In the genomic region with DNA sequence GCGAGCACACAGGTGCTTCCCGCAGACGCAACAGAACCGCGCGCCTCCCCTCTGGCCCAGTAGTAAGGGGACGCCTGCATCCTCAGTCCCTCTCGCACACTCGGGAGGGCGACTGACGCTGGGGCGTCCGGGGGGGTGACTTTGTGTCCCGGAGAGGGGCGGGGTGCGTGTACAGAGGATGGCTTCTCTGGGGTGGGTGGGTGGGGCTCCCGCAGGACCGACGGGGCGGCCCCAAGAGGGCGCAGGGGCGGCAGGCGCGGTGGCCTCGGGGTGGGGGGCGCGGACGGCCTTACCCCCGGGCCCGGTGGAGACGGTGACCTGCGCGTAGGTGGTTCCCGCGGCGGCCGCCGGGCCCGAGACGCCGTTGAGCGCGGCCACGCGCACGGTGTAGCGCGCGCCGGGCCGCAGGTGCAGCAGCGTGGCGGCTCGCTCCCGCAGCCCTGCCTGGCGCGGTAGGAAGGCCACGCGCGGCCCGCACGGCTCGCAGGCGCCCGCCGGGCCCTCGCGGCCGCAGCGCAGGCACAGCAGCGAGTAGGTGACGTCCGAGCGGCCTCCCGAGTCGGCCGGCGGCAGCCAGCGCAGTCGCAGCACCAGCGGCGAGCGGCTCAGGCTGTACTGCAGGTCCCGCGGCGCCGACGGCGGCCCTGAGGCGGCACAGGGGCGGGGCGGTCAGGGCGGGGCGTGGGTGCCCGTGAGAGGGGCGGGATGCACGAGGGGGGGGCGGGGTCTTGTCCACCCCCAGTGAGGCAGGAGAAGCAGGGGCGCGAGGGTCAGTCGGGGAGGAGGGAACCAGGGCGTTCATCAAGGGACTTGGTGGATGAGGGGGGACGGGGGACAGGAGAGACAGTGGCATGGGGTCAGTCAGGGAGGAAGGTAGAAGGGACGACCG, we compare ENCODE assay signal across 8 cellular contexts. TPM values are rescaled to one million over a fixed set of nuclear protein-coding genes. Genes with fewer than 3 reads are reported as not detected.
DNase-seq lines count a peak whose midpoint lies in the region; ATAC-seq and TF ChIP-seq lines count a peak whose summit lies in the region.

No MANE protein-coding gene starts in this region.

- intact Hi-C loops in activated CD8-positive, alpha-beta T cell treated with anti-CD3 and anti-CD28 coated beads for 36 hours (cut with micrococcal nuclease), result no loop called here

- H3K9me3 ChIP-seq in HUES6 (ENCODE audit: control insufficient read depth, insufficient read depth, low read depth, low read length), result no peaks in the 10 kb centered on the region

- peak overlapping the region; percentile 16 for H3K9ac ChIP-seq in HUES6 (ENCODE audit: low read length)
- H3K9ac ChIP-seq in rectal smooth muscle tissue (ENCODE audit: low read length), result no peak overlapping the region

- H3K4me1 ChIP-seq in HUES6 (ENCODE audit: control insufficient read depth, insufficient read depth, low read length) (no peaks in the 10 kb centered on the region), rectal smooth muscle tissue (ENCODE audit: control insufficient read depth, insufficient read depth, low read length) (no peaks in the 10 kb centered on the region)

- H3K27me3 ChIP-seq in HUES6 (ENCODE audit: control insufficient read depth, insufficient read depth, low read length), result peaks cover 94% of the 10 kb centered on the region
- peaks cover 11% of the 10 kb centered on the region for H3K27me3 ChIP-seq in rectal smooth muscle tissue (ENCODE audit: control insufficient read depth, insufficient read depth, low read length)

- H3K4me3 Mint-ChIP-seq in activated CD8-positive, alpha-beta T cell treated with anti-CD3 and anti-CD28 coated beads for 36 hours, result peak overlapping the region; percentile 54
- H3K4me3 Mint-ChIP-seq in glutamatergic neuron (ENCODE audit: unreplicated experiment), result peak overlapping the region; percentile 76

- peak overlapping the region; percentile 58 for H3K4me3 ChIP-seq in HUES6 (ENCODE audit: low read depth, low read length)
- H3K4me3 ChIP-seq in rectal smooth muscle tissue (ENCODE audit: low read length), result peak overlapping the region; percentile 48

- no peaks in the 10 kb centered on the region for H3K36me3 Mint-ChIP-seq in activated CD8-positive, alpha-beta T cell treated with anti-CD3 and anti-CD28 coated beads for 36 hours (ENCODE audit: low read depth)
- H3K36me3 Mint-ChIP-seq in glutamatergic neuron (ENCODE audit: unreplicated experiment), result no peaks in the 10 kb centered on the region

- POLR2A ChIA-PET in activated CD8-positive, alpha-beta T cell treated with anti-CD3 and anti-CD28 coated beads for 36 hours (lab: Charles Lee), result no interaction called here

- DNase-seq in DMS79 treated with DMSO at 0.1 percent for 48 hours (lab: John Stamatoyannopoulos, UW) (peak; percentile 26), glutamatergic neuron (peak; percentile 82), foreskin melanocyte (no peak)
- DNase-seq in activated CD8-positive, alpha-beta T cell treated with anti-CD3 and anti-CD28 coated beads for 36 hours, result peak; percentile 22

- CTCF ChIA-PET in activated CD8-positive, alpha-beta T cell treated with anti-CD3 and anti-CD28 coated beads for 36 hours (lab: Charles Lee), result no interaction called here

- H3K36me3 ChIP-seq in HUES6 (ENCODE audit: control insufficient read depth, insufficient read depth, low read length) (no peaks in the 10 kb centered on the region), rectal smooth muscle tissue (ENCODE audit: control insufficient read depth, insufficient read depth, low read length) (no peaks in the 10 kb centered on the region)

- H3K27ac ChIP-seq in HUES6 (ENCODE audit: low read depth, low read length), result no peak overlapping the region
- no peak overlapping the region for H3K27ac ChIP-seq in rectal smooth muscle tissue (ENCODE audit: low read depth, low read length)

- H3K27me3 Mint-ChIP-seq in activated CD8-positive, alpha-beta T cell treated with anti-CD3 and anti-CD28 coated beads for 36 hours, result peaks cover 33% of the 10 kb centered on the region
- peaks cover 15% of the 10 kb centered on the region for H3K27me3 Mint-ChIP-seq in glutamatergic neuron (ENCODE audit: unreplicated experiment)

- H3K4me1 Mint-ChIP-seq in activated CD8-positive, alpha-beta T cell treated with anti-CD3 and anti-CD28 coated beads for 36 hours (ENCODE audit: low read depth), result peaks cover 19% of the 10 kb centered on the region
- no peaks in the 10 kb centered on the region for H3K4me1 Mint-ChIP-seq in glutamatergic neuron (ENCODE audit: low read depth, unreplicated experiment)

- no peak overlapping the region for H3K27ac Mint-ChIP-seq in activated CD8-positive, alpha-beta T cell treated with anti-CD3 and anti-CD28 coated beads for 36 hours
- no peak overlapping the region for H3K27ac Mint-ChIP-seq in glutamatergic neuron (ENCODE audit: unreplicated experiment)

- ATAC-seq in activated CD8-positive, alpha-beta T cell treated with anti-CD3 and anti-CD28 coated beads for 36 hours, result peak; percentile 24
- ATAC-seq in GM21367 (IDR thresholded peaks at IDR 0.05; ENCODE audit: unreplicated experiment), result no peak
- no peak for ATAC-seq in GM18498 (IDR thresholded peaks at IDR 0.05; ENCODE audit: unreplicated experiment)

- TF ChIP-seq CTCF in activated CD8-positive, alpha-beta T cell treated with anti-CD3 and anti-CD28 coated beads for 36 hours (IDR thresholded peaks at IDR 0.05), result no peak
- TF ChIP-seq CTCF in glutamatergic neuron (IDR thresholded peaks at IDR 0.05; ENCODE audit: partially characterized antibody, unreplicated experiment), result no peak

- no peaks in the 10 kb centered on the region for H3K9me3 Mint-ChIP-seq in activated CD8-positive, alpha-beta T cell treated with anti-CD3 and anti-CD28 coated beads for 36 hours
- H3K9me3 Mint-ChIP-seq in glutamatergic neuron (ENCODE audit: unreplicated experiment), result peaks cover 6% of the 10 kb centered on the region

RNA-seq across cellular contexts. Expression of gene EPHA10, which starts 12.1 kb away (rescaled TPM):
- not detected for total RNA-seq in activated CD8-positive, alpha-beta T cell treated with anti-CD3 and anti-CD28 coated beads for 36 hours
- total RNA-seq in glutamatergic neuron (ENCODE audit: unreplicated experiment), result 4.8 TPM

RNA-seq across cellular contexts. Expression of gene MANEAL, which starts 40.8 kb away (rescaled TPM):
- total RNA-seq in activated CD8-positive, alpha-beta T cell treated with anti-CD3 and anti-CD28 coated beads for 36 hours, result 1 to 10 TPM; 1.2 to 1.4 TPM
- 112 TPM for total RNA-seq in glutamatergic neuron (ENCODE audit: unreplicated experiment)

RNA-seq across cellular contexts. Expression of gene C1orf122, which starts 54.8 kb away (rescaled TPM):
- total RNA-seq in activated CD8-positive, alpha-beta T cell treated with anti-CD3 and anti-CD28 coated beads for 36 hours, result 10 to 100 TPM; 17.4 to 17.9 TPM
- 57.3 TPM for total RNA-seq in glutamatergic neuron (ENCODE audit: unreplicated experiment)

RNA-seq across cellular contexts. Expression of gene YRDC, which starts 55.2 kb away (rescaled TPM):
- total RNA-seq in activated CD8-positive, alpha-beta T cell treated with anti-CD3 and anti-CD28 coated beads for 36 hours, result 10 to 100 TPM; 36.2 to 37.1 TPM
- total RNA-seq in glutamatergic neuron (ENCODE audit: unreplicated experiment), result 14.9 TPM

Comparison
In these comparisons a context has a peak if more than half of its experiments do, and no peak if none do; other contexts are left out.
1. RNA of gene MANEAL, which starts 40.8 kb away (total RNA-seq): 112 TPM in glutamatergic neuron (single experiment); 1.2 to 1.4 TPM in activated CD8-positive, alpha-beta T cell treated with anti-CD3 and anti-CD28 coated beads for 36 hours; every median in the first group is over 10 times any median in the second.